Comparison of ENCODE assay signal across 10 cellular contexts in the genomic region with DNA sequence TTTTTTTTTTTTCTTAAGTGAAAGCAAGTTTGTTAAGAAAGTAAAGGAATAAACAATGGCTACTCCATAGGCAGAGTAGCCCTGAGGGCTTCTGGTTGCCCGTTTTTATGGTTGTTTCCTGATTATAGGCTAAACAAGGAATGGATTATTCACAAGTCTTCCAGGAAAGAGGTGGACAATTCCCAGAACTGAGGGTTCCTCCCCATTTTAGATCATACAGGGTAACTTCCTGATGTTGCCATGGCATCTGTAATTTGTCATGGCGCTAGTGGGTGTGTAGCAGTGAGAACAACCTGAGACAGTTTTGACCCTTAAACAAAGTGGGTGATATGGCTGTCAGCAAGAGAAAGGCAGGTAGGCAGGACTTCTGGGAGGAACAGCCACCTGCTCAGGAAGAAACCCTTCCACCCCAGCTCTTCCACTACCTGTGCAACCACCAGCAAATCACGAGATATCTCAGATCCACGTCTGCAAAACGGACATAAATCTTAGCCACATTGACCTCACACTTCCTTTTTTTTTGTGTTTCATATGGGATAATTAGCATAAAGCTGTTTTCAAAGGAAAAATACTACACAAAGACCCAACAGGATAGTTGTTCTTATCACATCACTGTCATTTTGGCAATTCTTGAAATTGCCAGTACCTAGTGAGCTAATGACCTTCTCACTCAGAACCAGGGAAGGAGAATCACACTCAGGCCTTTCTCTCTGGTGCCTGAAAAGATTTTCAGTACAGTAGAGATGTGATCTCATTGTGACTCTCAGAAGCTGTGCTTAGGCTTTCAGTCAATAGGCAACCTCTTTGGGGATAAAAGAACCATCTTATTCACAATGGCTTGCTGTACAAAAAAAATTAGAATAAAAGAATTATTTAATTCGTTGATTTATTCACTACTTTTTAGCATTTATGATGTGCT. TPM values are rescaled to one million over a fixed set of nuclear protein-coding genes. Genes with fewer than 3 reads are reported as not detected.
DNase-seq lines count a peak whose midpoint lies in the region; ATAC-seq and TF ChIP-seq lines count a peak whose summit lies in the region.
"Had no signal": no experiment of that assay in that cellular context is flagged by ENCODE, and none has a peak within 500 bp of the region (broad histone marks: within the 10 kb centered on the region; RNA-seq: fewer than 3 reads in every experiment).

No MANE protein-coding gene starts in this region.

- no peak overlapping the region for H3K4me2 ChIP-seq in DND-41 (ENCODE audit: insufficient read depth, low read length)

- POLR2A ChIA-PET in activated CD4-positive, alpha-beta memory T cell treated with anti-CD3 and anti-CD28 coated beads for 36 hours (lab: Charles Lee): interaction anchor here (0.7 to 2.8 kb wide), 7 partner anchors 18 to 338 kb away, joined by 3 to 12 read pairs (median 4); a partner anchor contains a TSS

- H3K4me1 Mint-ChIP-seq in activated CD4-positive, alpha-beta memory T cell treated with anti-CD3 and anti-CD28 coated beads for 36 hours (ENCODE audit: low read depth): peaks cover 64% of the 10 kb centered on the region

- no peak for TF ChIP-seq CTCF in DND-41 (IDR thresholded peaks at IDR 0.05; ENCODE audit: borderline replicate concordance, extremely low read depth, low read length, poor library complexity, severe bottlenecking)

- H3K27me3 ChIP-seq in DND-41 (ENCODE audit: insufficient read depth, low read length, poor library complexity): no peaks in the 10 kb centered on the region
- H3K27me3 ChIP-seq: stomach had no signal

- DNase-seq in DND-41 (no peak), DMS79 treated with DMSO at 0.1 percent for 48 hours (lab: John Stamatoyannopoulos, UW) (no peak), NCI-H187 (lab: John Stamatoyannopoulos, UW) (no peak), EL (no peak)
- DNase-seq in activated CD4-positive, alpha-beta memory T cell treated with anti-CD3 and anti-CD28 coated beads for 36 hours: peak; percentile 33
- DNase-seq in stimulated activated CD4-positive, alpha-beta T cell treated with anti-CD3 and anti-CD28 coated beads, Interleukin-12 subunit alpha, Interleukin-12 subunit beta, amount 100 ng/mL, for 4 hours: no peak
- DNase-seq: stomach had no signal

- intact Hi-C loops in activated CD4-positive, alpha-beta memory T cell treated with anti-CD3 and anti-CD28 coated beads for 36 hours (cut with micrococcal nuclease): loop anchor here (1.0 kb wide), 12 partner anchors 18 to 336 kb away; a partner anchor contains a TSS

- no peak overlapping the region for H2AFZ ChIP-seq in DND-41 (ENCODE audit: low read depth, low read length)

- H3K4me3 Mint-ChIP-seq in activated CD4-positive, alpha-beta memory T cell treated with anti-CD3 and anti-CD28 coated beads for 36 hours: no peak overlapping the region

- peak overlapping the region; percentile 16; the same call in 1 of the 2 replicates for H3K27ac ChIP-seq in DND-41 (ENCODE audit: low read length)
- H3K27ac ChIP-seq: SK-N-MC, stomach had no signal

- no peaks in the 10 kb centered on the region for H3K79me2 ChIP-seq in DND-41 (ENCODE audit: insufficient read depth, low read length)

- peak overlapping the region; percentile 79 for H3K27ac Mint-ChIP-seq in activated CD4-positive, alpha-beta memory T cell treated with anti-CD3 and anti-CD28 coated beads for 36 hours

- H3K36me3 Mint-ChIP-seq in activated CD4-positive, alpha-beta memory T cell treated with anti-CD3 and anti-CD28 coated beads for 36 hours: no peaks in the 10 kb centered on the region

- H3K9ac ChIP-seq in DND-41 (ENCODE audit: low read depth, low read length): no peak overlapping the region

- no peaks in the 10 kb centered on the region for H3K27me3 Mint-ChIP-seq in activated CD4-positive, alpha-beta memory T cell treated with anti-CD3 and anti-CD28 coated beads for 36 hours

- H3K9me3 Mint-ChIP-seq in activated CD4-positive, alpha-beta memory T cell treated with anti-CD3 and anti-CD28 coated beads for 36 hours: no peaks in the 10 kb centered on the region

- no peak for ATAC-seq in DND-41 (ENCODE audit: insufficient read depth, low read depth)
- ATAC-seq in GM19452 (IDR thresholded peaks at IDR 0.05; ENCODE audit: unreplicated experiment): peak; percentile 38
- ATAC-seq in HG03159 (IDR thresholded peaks at IDR 0.05; ENCODE audit: unreplicated experiment): peak; percentile 41

- H3K4me1 ChIP-seq in DND-41 (ENCODE audit: insufficient read depth, low read length): peaks cover 43% of the 10 kb centered on the region
- H3K4me1 ChIP-seq: stomach had no signal

- H3K36me3 ChIP-seq in DND-41 (ENCODE audit: insufficient read depth, low read length): no peaks in the 10 kb centered on the region
- H3K36me3 ChIP-seq: stomach had no signal

- CTCF ChIA-PET in activated CD4-positive, alpha-beta memory T cell treated with anti-CD3 and anti-CD28 coated beads for 36 hours (lab: Charles Lee): interaction anchor here (0.6 to 1.6 kb wide), 6 partner anchors 11 to 63 kb away, joined by 3 read pairs; no protein-coding TSS in a partner anchor

- H4K20me1 ChIP-seq in DND-41 (ENCODE audit: insufficient read depth, low read length): no peaks in the 10 kb centered on the region

- no peaks in the 10 kb centered on the region for H3K9me3 ChIP-seq in DND-41 (ENCODE audit: insufficient read depth, low read length, severe bottlenecking)
- H3K9me3 ChIP-seq: stomach had no signal

- H3K4me3 ChIP-seq in DND-41 (ENCODE audit: low read depth in 1 of 2, low read length in 2 of 2): no peak overlapping the region
- H3K4me3 ChIP-seq: SK-N-MC, stomach had no signal

RNA-seq across cellular contexts. Expression of a gene that starts 34.9 kb away (rescaled TPM):
- 1 to 10 TPM; 8.8 to 8.9 TPM for total RNA-seq in activated CD4-positive, alpha-beta memory T cell treated with anti-CD3 and anti-CD28 coated beads for 36 hours
